Comparison of ENCODE assay signal across 14 cellular contexts in the genomic region with DNA sequence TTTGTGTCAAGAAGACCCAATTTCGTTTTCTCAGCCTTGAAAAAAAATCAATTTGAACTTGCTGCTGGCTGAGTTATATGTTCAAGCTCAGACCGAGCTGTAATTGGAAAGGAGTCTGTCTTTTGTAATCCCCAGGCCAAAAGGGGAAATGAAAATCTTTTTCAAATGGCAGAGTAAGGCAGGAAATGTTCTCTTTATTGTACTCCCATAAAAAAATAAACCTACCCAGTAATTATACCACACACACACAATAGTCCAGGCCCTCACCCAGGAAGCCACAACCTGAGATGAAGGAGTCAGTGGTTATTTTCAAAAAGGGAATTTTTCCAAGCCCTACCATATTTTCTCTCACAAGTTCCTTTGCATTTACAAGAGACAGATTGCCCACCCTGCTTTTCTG. TPM values are rescaled to one million over a fixed set of nuclear protein-coding genes. Genes with fewer than 3 reads are reported as not detected.
DNase-seq lines count a peak whose midpoint lies in the region; ATAC-seq and TF ChIP-seq lines count a peak whose summit lies in the region.
"Had no signal": no experiment of that assay in that cellular context is flagged by ENCODE, and none has a peak within 500 bp of the region (broad histone marks: within the 10 kb centered on the region; RNA-seq: fewer than 3 reads in every experiment).

No MANE protein-coding gene starts in this region.

- intact Hi-C loops in CD8-positive, alpha-beta T cell (cut with DNase I, micrococcal nuclease) = no loop called here
- intact Hi-C loops in activated CD4-positive, alpha-beta memory T cell treated with anti-CD3 and anti-CD28 coated beads for 36 hours (cut with micrococcal nuclease) = no loop called here

- peak overlapping the region; percentile 5 for H3K27ac Mint-ChIP-seq in CD8-positive, alpha-beta T cell
- H3K27ac Mint-ChIP-seq in neural progenitor cell = no peak overlapping the region
- H3K27ac Mint-ChIP-seq in activated CD4-positive, alpha-beta memory T cell treated with anti-CD3 and anti-CD28 coated beads for 36 hours = no peak overlapping the region

- no peak overlapping the region for H3K4me2 ChIP-seq in neural progenitor cell

- no peak for TF ChIP-seq CTCF in CD8-positive, alpha-beta T cell (IDR thresholded peaks at IDR 0.05)
- no peak for TF ChIP-seq CTCF in Peyer's patch (IDR thresholded peaks at IDR 0.05)
- no peak for TF ChIP-seq CTCF in neural progenitor cell (IDR thresholded peaks at IDR 0.05)

- H3K4me1 Mint-ChIP-seq in CD8-positive, alpha-beta T cell (ENCODE audit: low read depth) = peaks cover 14% of the 10 kb centered on the region
- no peaks in the 10 kb centered on the region for H3K4me1 Mint-ChIP-seq in neural progenitor cell
- peaks cover 15% of the 10 kb centered on the region for H3K4me1 Mint-ChIP-seq in activated CD4-positive, alpha-beta memory T cell treated with anti-CD3 and anti-CD28 coated beads for 36 hours (ENCODE audit: low read depth)

- CTCF ChIA-PET in CD8-positive, alpha-beta T cell (lab: Charles Lee) = no interaction called here
- CTCF ChIA-PET in activated CD4-positive, alpha-beta memory T cell treated with anti-CD3 and anti-CD28 coated beads for 36 hours (lab: Charles Lee) = no interaction called here

- no peak overlapping the region for H3K4me3 Mint-ChIP-seq in CD8-positive, alpha-beta T cell
- no peak overlapping the region for H3K4me3 Mint-ChIP-seq in neural progenitor cell
- no peak overlapping the region for H3K4me3 Mint-ChIP-seq in activated CD4-positive, alpha-beta memory T cell treated with anti-CD3 and anti-CD28 coated beads for 36 hours

- no peaks in the 10 kb centered on the region for H3K79me2 ChIP-seq in neural progenitor cell (ENCODE audit: low read depth)

- peaks cover 10% of the 10 kb centered on the region for H3F3A ChIP-seq in neural progenitor cell (ENCODE audit: low read depth)

- no peaks in the 10 kb centered on the region for H3K9me3 ChIP-seq in CD8-positive, alpha-beta T cell (ENCODE audit: low read length)
- H3K9me3 ChIP-seq in Peyer's patch (no peaks in the 10 kb centered on the region), mucosa of rectum (ENCODE audit: control insufficient read depth in 2 of 2, low read length in 2 of 2) (no peaks in the 10 kb centered on the region), neural progenitor cell (ENCODE audit: low read depth) (no peaks in the 10 kb centered on the region)
- H3K9me3 ChIP-seq: body of pancreas had no signal

- ATAC-seq in CD8-positive, alpha-beta T cell = no peak
- ATAC-seq in GM19023 (IDR thresholded peaks at IDR 0.05; ENCODE audit: unreplicated experiment) = no peak
- ATAC-seq: body of pancreas had no signal

- no peak overlapping the region for H2AFZ ChIP-seq in neural progenitor cell (replicated peaks)

- H3K4me1 ChIP-seq in CD8-positive, alpha-beta T cell (ENCODE audit: insufficient read depth, low read length) = peaks cover 6% of the 10 kb centered on the region
- H3K4me1 ChIP-seq in Peyer's patch = peaks cover 0 to 12% (median 2%) of the 10 kb centered on the region in 4 donors
- H3K4me1 ChIP-seq in mucosa of rectum (ENCODE audit: control insufficient read depth in 2 of 2, insufficient read depth in 2 of 2, low read length in 2 of 2) = peaks cover 7 to 20% of the 10 kb centered on the region in 2 donors
- H3K4me1 ChIP-seq in neural progenitor cell = peaks cover 30% of the 10 kb centered on the region
- H3K4me1 ChIP-seq: body of pancreas had no signal

- H3K36me3 ChIP-seq in CD8-positive, alpha-beta T cell (ENCODE audit: insufficient read depth, low read length) = no peaks in the 10 kb centered on the region
- H3K36me3 ChIP-seq in Peyer's patch (no peaks in the 10 kb centered on the region), mucosa of rectum (ENCODE audit: control insufficient read depth in 2 of 2, insufficient read depth in 2 of 2, low read length in 2 of 2) (no peaks in the 10 kb centered on the region), neural progenitor cell (no peaks in the 10 kb centered on the region)

- no peaks in the 10 kb centered on the region for H3K9me3 Mint-ChIP-seq in CD8-positive, alpha-beta T cell
- H3K9me3 Mint-ChIP-seq in neural progenitor cell = peaks cover 5% of the 10 kb centered on the region
- H3K9me3 Mint-ChIP-seq in activated CD4-positive, alpha-beta memory T cell treated with anti-CD3 and anti-CD28 coated beads for 36 hours = peaks cover 2% of the 10 kb centered on the region

- H3K9ac ChIP-seq in mucosa of rectum (ENCODE audit: low read depth in 1 of 2, low read length in 2 of 2) = peak overlapping the region; percentile 82 to 87
- no peak overlapping the region for H3K9ac ChIP-seq in neural progenitor cell

- H4K20me1 ChIP-seq in neural progenitor cell (ENCODE audit: low read depth) = no peaks in the 10 kb centered on the region

- H3K27me3 Mint-ChIP-seq in CD8-positive, alpha-beta T cell (ENCODE audit: low read depth) = no peaks in the 10 kb centered on the region
- H3K27me3 Mint-ChIP-seq in neural progenitor cell (ENCODE audit: insufficient read depth, low read depth) = peaks cover 4% of the 10 kb centered on the region
- no peaks in the 10 kb centered on the region for H3K27me3 Mint-ChIP-seq in activated CD4-positive, alpha-beta memory T cell treated with anti-CD3 and anti-CD28 coated beads for 36 hours
- H3K27me3 Mint-ChIP-seq: IgD-negative memory B cell had no signal

- no peaks in the 10 kb centered on the region for H3K36me3 Mint-ChIP-seq in CD8-positive, alpha-beta T cell
- H3K36me3 Mint-ChIP-seq in neural progenitor cell = no peaks in the 10 kb centered on the region
- H3K36me3 Mint-ChIP-seq in activated CD4-positive, alpha-beta memory T cell treated with anti-CD3 and anti-CD28 coated beads for 36 hours = peaks cover 4% of the 10 kb centered on the region
- H3K36me3 Mint-ChIP-seq: IgD-negative memory B cell had no signal

- no peak for DNase-seq in CD8-positive, alpha-beta T cell
- DNase-seq in Kasumi-1 (lab: John Stamatoyannopoulos, UW) = peak; percentile 54 to 62
- no peak for DNase-seq in Peyer's patch
- no peak for DNase-seq in neural progenitor cell (ENCODE audit: low spot score)
- no peak for DNase-seq in activated CD4-positive, alpha-beta memory T cell treated with anti-CD3 and anti-CD28 coated beads for 36 hours
- no peak for DNase-seq in NCI-H345 (lab: John Stamatoyannopoulos, UW)
- DNase-seq: activated CD4-positive, alpha-beta T cell treated with anti-CD3 and anti-CD28 coated beads, Interleukin-2, amount 50 U/mL, for 4 hours; body of pancreas; effector CD4-positive, alpha-beta T cell; NCI-H2107; stimulated activated CD4-positive, alpha-beta T cell treated with anti-CD3 and anti-CD28 coated beads, Interleukin-1b, Interleukin-23, amount 100 ng/mL, for 48 hours had no signal

- POLR2A ChIA-PET in CD8-positive, alpha-beta T cell (lab: Charles Lee) = no interaction called here
- POLR2A ChIA-PET in activated CD4-positive, alpha-beta memory T cell treated with anti-CD3 and anti-CD28 coated beads for 36 hours (lab: Charles Lee) = no interaction called here

- no peak overlapping the region for H3K27ac ChIP-seq in CD8-positive, alpha-beta T cell (ENCODE audit: low read depth, low read length)
- H3K27ac ChIP-seq in Peyer's patch (peak overlapping the region in 3 of 4 donors; percentile 54 to 74 (median 70)), mucosa of rectum (ENCODE audit: low read depth in 2 of 2, low read length in 2 of 2) (peak overlapping the region; percentile 96 to 97), neural progenitor cell (no peak overlapping the region)
- H3K27ac ChIP-seq: body of pancreas had no signal

- H3K4me3 ChIP-seq in CD8-positive, alpha-beta T cell (ENCODE audit: low read depth, low read length) = no peak overlapping the region
- peak overlapping the region in 2 of 4 donors; percentile 7 to 22 for H3K4me3 ChIP-seq in Peyer's patch
- H3K4me3 ChIP-seq in mucosa of rectum (ENCODE audit: low read length in 2 of 2) = peak overlapping the region; percentile 68 to 76
- H3K4me3 ChIP-seq in neural progenitor cell = no peak overlapping the region
- H3K4me3 ChIP-seq: body of pancreas had no signal

- H3K27me3 ChIP-seq in CD8-positive, alpha-beta T cell (ENCODE audit: insufficient read depth, low read length) = no peaks in the 10 kb centered on the region
- H3K27me3 ChIP-seq in Peyer's patch (no peaks in the 10 kb centered on the region), mucosa of rectum (ENCODE audit: control insufficient read depth in 2 of 2, insufficient read depth in 2 of 2, low read length in 2 of 2) (no peaks in the 10 kb centered on the region), neural progenitor cell (no peaks in the 10 kb centered on the region)
- H3K27me3 ChIP-seq: body of pancreas had no signal

- peak in 1 of 2 donors; percentile 8 for TF ChIP-seq POLR2A in Peyer's patch (IDR thresholded peaks at IDR 0.05)

RNA-seq across cellular contexts. Expression of a gene that starts 45.3 kb away (rescaled TPM):
- total RNA-seq in CD8-positive, alpha-beta T cell = 1 to 10 TPM; 4.0 to 4.7 TPM
- total RNA-seq in Peyer's patch (100 to 1,000 TPM in 3 of 4 donors, 10 to 100 TPM in 1; 18.2 to 128 (median 119) TPM), neural progenitor cell (ENCODE audit: low replicate concordance) (0.06 TPM in 1 of 2 replicates, not detected in the other)
- 1 to 10 TPM; 8.0 to 8.5 TPM for total RNA-seq in activated CD4-positive, alpha-beta memory T cell treated with anti-CD3 and anti-CD28 coated beads for 36 hours

Comparison
In these comparisons a context has a peak if more than half of its experiments do, and no peak if none do; other contexts are left out.
1. DNase-seq: peak in Kasumi-1 (2 of 2); none in CD8-positive, alpha-beta T cell (0 of 7), Peyer's patch (0 of 3), neural progenitor cell (single experiment), activated CD4-positive, alpha-beta memory T cell treated with anti-CD3 and anti-CD28 coated beads for 36 hours (single experiment) and NCI-H345 (single experiment).
2. H3K27ac ChIP-seq: peak in Peyer's patch (3 of 4) and mucosa of rectum (2 of 2); none in CD8-positive, alpha-beta T cell (single experiment) and neural progenitor cell (single experiment).
3. H3K4me3 ChIP-seq: peak in mucosa of rectum (2 of 2); none in CD8-positive, alpha-beta T cell (single experiment) and neural progenitor cell (single experiment).